1 cellular context compared by ENCODE assay signal in the genomic region with DNA sequence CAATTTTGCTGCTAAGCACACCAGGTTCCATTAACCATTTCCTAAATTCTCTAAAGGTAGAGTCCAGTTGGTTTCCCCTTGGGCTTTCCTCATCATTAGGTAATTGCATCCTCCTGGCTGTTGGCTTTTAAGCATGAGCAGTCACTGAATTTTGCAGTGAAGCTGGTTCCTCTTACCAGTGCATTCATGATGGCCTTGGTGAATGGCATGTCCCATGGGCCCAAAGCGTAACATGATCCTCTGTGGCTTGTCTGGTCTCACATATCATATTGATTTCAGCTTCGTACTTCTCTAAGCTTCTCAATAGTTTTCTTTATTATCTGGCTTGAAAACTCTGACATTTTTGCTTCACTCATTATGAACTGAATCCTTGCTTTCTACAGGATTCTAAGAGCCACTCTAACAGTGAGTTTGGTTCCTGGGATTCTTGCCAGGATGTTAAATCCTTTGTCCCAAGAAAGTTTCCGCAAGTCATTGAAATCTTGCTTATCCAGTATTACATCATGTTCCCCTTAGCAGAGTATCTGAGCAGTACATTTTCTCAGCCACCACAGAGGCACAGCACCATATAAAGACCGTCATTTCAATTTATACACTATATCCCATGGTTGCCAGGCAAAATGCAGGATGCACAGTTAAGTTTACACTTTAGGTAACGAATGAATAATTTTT.
TF ChIP-seq lines count a peak whose summit lies in the region.

No MANE protein-coding gene starts in this region.

TF ChIP-seq in GM23338, 12 proteins besides CTCF, POLR2A, EP300 and RAD21 (continued from another document):
- TF ChIP-seq ZNF331 (CRISPR knock-in tag; IDR thresholded peaks at IDR 0.05; ENCODE audit: low read depth) (no peak), CREB1 (CRISPR knock-in tag; IDR thresholded peaks at IDR 0.05; ENCODE audit: low read depth) (no peak), EZH2phosphoT487 (IDR thresholded peaks at IDR 0.05; ENCODE audit: unreplicated experiment) (no peak), STAT1 (IDR thresholded peaks at IDR 0.05; ENCODE audit: unreplicated experiment) (no peak), EZH2 (IDR thresholded peaks at IDR 0.05; ENCODE audit: low read depth, unreplicated experiment) (no peak), NANOG (IDR thresholded peaks at IDR 0.05; ENCODE audit: borderline replicate concordance) (no peak), REST (IDR thresholded peaks at IDR 0.05; ENCODE audit: unreplicated experiment) (no peak), JUNB (IDR thresholded peaks at IDR 0.05; ENCODE audit: unreplicated experiment) (no peak)
- TF ChIP-seq, protein P1, sequence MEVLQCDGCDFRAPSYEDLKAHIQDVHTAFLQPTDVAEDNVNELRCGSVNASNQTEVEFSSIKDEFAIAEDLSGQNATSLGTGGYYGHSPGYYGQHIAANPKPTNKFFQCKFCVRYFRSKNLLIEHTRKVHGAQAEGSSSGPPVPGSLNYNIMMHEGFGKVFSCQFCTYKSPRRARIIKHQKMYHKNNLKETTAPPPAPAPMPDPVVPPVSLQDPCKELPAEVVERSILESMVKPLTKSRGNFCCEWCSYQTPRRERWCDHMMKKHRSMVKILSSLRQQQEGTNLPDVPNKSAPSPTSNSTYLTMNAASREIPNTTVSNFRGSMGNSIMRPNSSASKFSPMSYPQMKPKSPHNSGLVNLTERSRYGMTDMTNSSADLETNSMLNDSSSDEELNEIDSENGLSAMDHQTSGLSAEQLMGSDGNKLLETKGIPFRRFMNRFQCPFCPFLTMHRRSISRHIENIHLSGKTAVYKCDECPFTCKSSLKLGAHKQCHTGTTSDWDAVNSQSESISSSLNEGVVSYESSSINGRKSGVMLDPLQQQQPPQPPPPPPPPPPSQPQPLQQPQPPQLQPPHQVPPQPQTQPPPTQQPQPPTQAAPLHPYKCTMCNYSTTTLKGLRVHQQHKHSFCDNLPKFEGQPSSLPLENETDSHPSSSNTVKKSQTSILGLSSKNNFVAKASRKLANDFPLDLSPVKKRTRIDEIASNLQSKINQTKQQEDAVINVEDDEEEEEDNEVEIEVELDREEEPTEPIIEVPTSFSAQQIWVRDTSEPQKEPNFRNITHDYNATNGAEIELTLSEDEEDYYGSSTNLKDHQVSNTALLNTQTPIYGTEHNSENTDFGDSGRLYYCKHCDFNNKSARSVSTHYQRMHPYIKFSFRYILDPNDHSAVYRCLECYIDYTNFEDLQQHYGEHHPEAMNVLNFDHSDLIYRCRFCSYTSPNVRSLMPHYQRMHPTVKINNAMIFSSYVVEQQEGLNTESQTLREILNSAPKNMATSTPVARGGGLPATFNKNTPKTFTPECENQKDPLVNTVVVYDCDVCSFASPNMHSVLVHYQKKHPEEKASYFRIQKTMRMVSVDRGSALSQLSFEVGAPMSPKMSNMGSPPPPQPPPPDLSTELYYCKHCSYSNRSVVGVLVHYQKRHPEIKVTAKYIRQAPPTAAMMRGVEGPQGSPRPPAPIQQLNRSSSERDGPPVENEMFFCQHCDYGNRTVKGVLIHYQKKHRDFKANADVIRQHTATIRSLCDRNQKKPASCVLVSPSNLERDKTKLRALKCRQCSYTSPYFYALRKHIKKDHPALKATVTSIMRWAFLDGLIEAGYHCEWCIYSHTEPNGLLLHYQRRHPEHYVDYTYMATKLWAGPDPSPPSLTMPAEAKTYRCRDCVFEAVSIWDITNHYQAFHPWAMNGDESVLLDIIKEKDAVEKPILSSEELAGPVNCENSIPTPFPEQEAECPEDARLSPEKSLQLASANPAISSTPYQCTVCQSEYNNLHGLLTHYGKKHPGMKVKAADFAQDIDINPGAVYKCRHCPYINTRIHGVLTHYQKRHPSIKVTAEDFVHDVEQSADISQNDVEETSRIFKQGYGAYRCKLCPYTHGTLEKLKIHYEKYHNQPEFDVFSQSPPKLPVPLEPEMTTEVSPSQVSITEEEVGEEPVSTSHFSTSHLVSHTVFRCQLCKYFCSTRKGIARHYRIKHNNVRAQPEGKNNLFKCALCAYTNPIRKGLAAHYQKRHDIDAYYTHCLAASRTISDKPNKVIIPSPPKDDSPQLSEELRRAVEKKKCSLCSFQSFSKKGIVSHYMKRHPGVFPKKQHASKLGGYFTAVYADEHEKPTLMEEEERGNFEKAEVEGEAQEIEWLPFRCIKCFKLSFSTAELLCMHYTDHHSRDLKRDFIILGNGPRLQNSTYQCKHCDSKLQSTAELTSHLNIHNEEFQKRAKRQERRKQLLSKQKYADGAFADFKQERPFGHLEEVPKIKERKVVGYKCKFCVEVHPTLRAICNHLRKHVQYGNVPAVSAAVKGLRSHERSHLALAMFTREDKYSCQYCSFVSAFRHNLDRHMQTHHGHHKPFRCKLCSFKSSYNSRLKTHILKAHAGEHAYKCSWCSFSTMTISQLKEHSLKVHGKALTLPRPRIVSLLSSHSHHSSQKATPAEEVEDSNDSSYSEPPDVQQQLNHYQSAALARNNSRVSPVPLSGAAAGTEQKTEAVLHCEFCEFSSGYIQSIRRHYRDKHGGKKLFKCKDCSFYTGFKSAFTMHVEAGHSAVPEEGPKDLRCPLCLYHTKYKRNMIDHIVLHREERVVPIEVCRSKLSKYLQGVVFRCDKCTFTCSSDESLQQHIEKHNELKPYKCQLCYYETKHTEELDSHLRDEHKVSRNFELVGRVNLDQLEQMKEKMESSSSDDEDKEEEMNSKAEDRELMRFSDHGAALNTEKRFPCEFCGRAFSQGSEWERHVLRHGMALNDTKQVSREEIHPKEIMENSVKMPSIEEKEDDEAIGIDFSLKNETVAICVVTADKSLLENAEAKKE (CRISPR knock-in tag; IDR thresholded peaks at IDR 0.05), result no peak
- TF ChIP-seq, protein P2, sequence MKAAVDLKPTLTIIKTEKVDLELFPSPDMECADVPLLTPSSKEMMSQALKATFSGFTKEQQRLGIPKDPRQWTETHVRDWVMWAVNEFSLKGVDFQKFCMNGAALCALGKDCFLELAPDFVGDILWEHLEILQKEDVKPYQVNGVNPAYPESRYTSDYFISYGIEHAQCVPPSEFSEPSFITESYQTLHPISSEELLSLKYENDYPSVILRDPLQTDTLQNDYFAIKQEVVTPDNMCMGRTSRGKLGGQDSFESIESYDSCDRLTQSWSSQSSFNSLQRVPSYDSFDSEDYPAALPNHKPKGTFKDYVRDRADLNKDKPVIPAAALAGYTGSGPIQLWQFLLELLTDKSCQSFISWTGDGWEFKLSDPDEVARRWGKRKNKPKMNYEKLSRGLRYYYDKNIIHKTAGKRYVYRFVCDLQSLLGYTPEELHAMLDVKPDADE (IDR thresholded peaks at IDR 0.05), result no peak
